Comparison of ENCODE assay signal across 10 cellular contexts in the genomic region with DNA sequence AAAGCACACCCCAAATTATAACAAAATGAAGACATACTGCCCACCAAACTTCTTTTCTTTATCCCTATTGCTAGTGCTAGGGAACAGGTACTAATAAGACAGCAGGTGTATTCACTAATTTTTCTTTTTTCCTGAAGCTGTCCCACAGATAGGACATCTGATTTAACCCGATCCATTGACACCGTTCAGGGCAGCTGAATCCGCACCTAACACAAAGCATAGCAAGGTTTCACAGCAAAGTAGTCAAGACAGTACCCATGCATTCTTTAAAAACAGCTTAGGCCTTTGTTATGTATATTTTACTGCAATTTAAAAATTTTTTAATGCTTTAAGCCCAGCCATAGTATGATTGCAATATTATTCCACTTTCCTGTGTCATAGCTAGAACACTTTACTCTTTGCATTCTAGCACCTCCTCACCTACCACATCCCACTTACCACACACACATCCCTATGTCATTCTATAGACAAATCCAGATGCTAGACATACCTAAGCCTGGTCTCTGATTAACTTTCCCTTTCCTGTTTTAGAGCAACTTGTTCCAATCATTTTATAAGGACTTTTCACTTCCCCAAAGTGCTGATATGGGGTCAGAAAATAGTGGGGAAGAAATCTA. TPM values are rescaled to one million over a fixed set of nuclear protein-coding genes. Genes with fewer than 3 reads are reported as not detected.
DNase-seq lines count a peak whose midpoint lies in the region; ATAC-seq and TF ChIP-seq lines count a peak whose summit lies in the region.
"Had no signal": no experiment of that assay in that cellular context is flagged by ENCODE, and none has a peak within 500 bp of the region (broad histone marks: within the 10 kb centered on the region; RNA-seq: fewer than 3 reads in every experiment).

No MANE protein-coding gene starts in this region.

- TF ChIP-seq EP300 in ovary (IDR thresholded peaks at IDR 0.05): no peak

- BruUV-seq in IMR-90 (replicated peaks; lab: Mats Ljungman, UMichigan): no TSS peak

- H2AK5ac ChIP-seq in IMR-90 (ENCODE audit: low read depth, low read length): no peak overlapping the region

- no peaks in the 10 kb centered on the region for H3K27me3 Mint-ChIP-seq in T-helper 17 cell

- CTCF ChIA-PET in IMR-90 (lab: Yijun Ruan, JAX): no interaction called here

- in situ Hi-C loops in IMR-90 (cut with MboI; ENCODE audit: low sequenced_read_pairs): no loop called here

- H3K4ac ChIP-seq in IMR-90 (ENCODE audit: low read depth, low read length): peak overlapping the region; percentile 23

- H3K14ac ChIP-seq in IMR-90 (replicated peaks; ENCODE audit: low read depth, low read length): peak overlapping the region; percentile 90

- dilution Hi-C loops in IMR-90 (cut with HindIII; ENCODE audit: low sequenced_read_pairs, unreplicated experiment): no loop called here

- H3K4me3 ChIP-seq in IMR-90 (ENCODE audit: insufficient read depth, low read depth, low read length) (no peak overlapping the region), ovary (peak overlapping the region; percentile 8)

- no peak overlapping the region for H3K56ac ChIP-seq in IMR-90 (ENCODE audit: extremely low read depth, insufficient read depth, low read length)

- peaks cover 7% of the 10 kb centered on the region; the same call in 1 of the 2 replicates for H4K20me1 ChIP-seq in IMR-90 (ENCODE audit: insufficient read depth, low read length)

- H3K18ac ChIP-seq in IMR-90 (ENCODE audit: low read depth, low read length): peak overlapping the region; percentile 95

- H2AFZ ChIP-seq in IMR-90 (replicated peaks; ENCODE audit: low read length, poor library complexity): no peak overlapping the region

- peak overlapping the region; percentile 96 for H4K5ac ChIP-seq in IMR-90 (ENCODE audit: low read depth, low read length)

- H3K27ac ChIP-seq in IMR-90 (ENCODE audit: insufficient read depth, low read length) (peak overlapping the region; percentile 28; the same call in 1 of the 2 replicates), cingulate gyrus (ENCODE audit: low read depth, low read length) (peak overlapping the region; percentile 41), ovary (peak overlapping the region in 1 of 2 donors; percentile 70)

- no peaks in the 10 kb centered on the region for H3K9me3 ChIP-seq in IMR-90 (ENCODE audit: control insufficient read depth, insufficient read depth, low read length)
- H3K9me3 ChIP-seq in ovary: no peaks in the 10 kb centered on the region
- no peaks in the 10 kb centered on the region for H3K9me3 ChIP-seq in T-helper 17 cell (ENCODE audit: control insufficient read depth, low read length, poor library complexity, severe bottlenecking)

- H2BK15ac ChIP-seq in IMR-90 (ENCODE audit: low read depth, low read length): no peak overlapping the region

- peaks cover under 1% of the 10 kb centered on the region; the same call in 1 of the 2 replicates for H3K9me1 ChIP-seq in IMR-90 (ENCODE audit: insufficient read depth, low read length)

- DNase-seq in CD1c-positive myeloid dendritic cell (ENCODE audit: extremely low spot score): peak; percentile 34
- peak; percentile 28 for DNase-seq in IMR-90
- no peak for DNase-seq in ovary
- no peak for DNase-seq in islet precursor cell
- no peak for DNase-seq in 8988T
- no peak for DNase-seq in T-helper 17 cell
- DNase-seq: activated T-cell treated with anti-CD3 and anti-CD28 coated beads, Interleukin-2, amount 50 U/mL, for 48 hours; effector CD8-positive, alpha-beta T cell; right cardiac atrium had no signal

- H2BK5ac ChIP-seq in IMR-90 (ENCODE audit: low read depth, low read length, poor library complexity, severe bottlenecking): peak overlapping the region; percentile 93

- no peaks in the 10 kb centered on the region for H3K27me3 ChIP-seq in IMR-90 (ENCODE audit: control insufficient read depth, insufficient read depth, low read length)
- no peaks in the 10 kb centered on the region for H3K27me3 ChIP-seq in ovary

- H3K4me1 Mint-ChIP-seq in T-helper 17 cell: peaks cover 20% of the 10 kb centered on the region

- H3K4me3 Mint-ChIP-seq in T-helper 17 cell: no peak overlapping the region

- no peaks in the 10 kb centered on the region; the same call in 1 of the 2 replicates for H3K36me3 ChIP-seq in IMR-90 (ENCODE audit: control insufficient read depth, insufficient read depth, low read length)
- H3K36me3 ChIP-seq in ovary: no peaks in the 10 kb centered on the region

- no peak overlapping the region; the same call in 1 of the 2 replicates for H2BK120ac ChIP-seq in IMR-90 (ENCODE audit: low read depth, low read length)

- H3K4me1 ChIP-seq in IMR-90 (ENCODE audit: control insufficient read depth, insufficient read depth, low read length) (peaks cover 6% of the 10 kb centered on the region), ovary (ENCODE audit: insufficient read depth) (peaks cover 8% of the 10 kb centered on the region)

- no peaks in the 10 kb centered on the region for H3K36me3 Mint-ChIP-seq in T-helper 17 cell (ENCODE audit: low read depth)

- POLR2A ChIA-PET in IMR-90 (lab: Charles Lee; ENCODE audit: unreplicated experiment): no interaction called here

- TF ChIP-seq CTCF in IMR-90 (conservative IDR thresholded peaks at IDR 0.05; ENCODE audit: low read depth, low read length) (no peak), ovary (IDR thresholded peaks at IDR 0.05) (no peak)

- no peak overlapping the region for H2AK9ac ChIP-seq in IMR-90 (replicated peaks; ENCODE audit: low read depth, low read length, poor library complexity)

- no peak overlapping the region for H3K27ac Mint-ChIP-seq in T-helper 17 cell

- WGBS in IMR-90 (ENCODE audit: extremely low coverage in 2 of 2, insufficient read length in 1 of 2), 2 experiments: no CpG with 5 or more reads among the region's 3 CpGs
- WGBS in ovary, 3 donors: 46 to 57% (median 52%) methylated on average over 3 of the region's 3 CpGs

- TF ChIP-seq POLR2A in IMR-90 (IDR thresholded peaks at IDR 0.05; ENCODE audit: low read depth, low read length): no peak
- TF ChIP-seq POLR2A in ovary (IDR thresholded peaks at IDR 0.05): no peak

- peak overlapping the region; percentile 96 for H3K4me2 ChIP-seq in IMR-90 (ENCODE audit: low read depth, low read length)

- intact Hi-C loops in IMR-90 (cut with micrococcal nuclease): loop anchor here (5.0 kb wide), 1 partner anchor 40 kb away; the partner anchor contains the start of gene GATAD2B
- intact Hi-C loops in ovary (cut with DNase I): no loop called here

- H3K23ac ChIP-seq in IMR-90 (ENCODE audit: low read depth, low read length): peak overlapping the region; percentile 82; the same call in 1 of the 2 replicates

- no peak for TF ChIP-seq RAD21 in IMR-90 (IDR thresholded peaks at IDR 0.05; ENCODE audit: low read length)

- H4K91ac ChIP-seq in IMR-90 (ENCODE audit: insufficient read depth, low read depth, low read length): peak overlapping the region; percentile 70

- peaks cover 10 to 54% of the 10 kb centered on the region in 2 experiments; a peak in 3 of 4 replicates for H3K79me1 ChIP-seq in IMR-90 (ENCODE audit: low read depth in 1 of 2, low read length in 2 of 2)

- peak overlapping the region; percentile 67; the same call in 1 of the 2 replicates for H3K9ac ChIP-seq in IMR-90 (ENCODE audit: low read depth, low read length)

- peak overlapping the region; percentile 67 to 96 for H4K8ac ChIP-seq in IMR-90 (ENCODE audit: low read depth in 2 of 2, low read length in 2 of 2)

- no peak for ATAC-seq in IMR-90 (ENCODE audit: low read depth)
- no peak for ATAC-seq in T-helper 17 cell

- peak overlapping the region; percentile 4; the same call in 1 of the 2 replicates for H2BK20ac ChIP-seq in IMR-90 (ENCODE audit: low read depth, low read length)

TF ChIP-seq in IMR-90, 13 proteins besides CTCF, POLR2A, EP300 and RAD21:
- TF ChIP-seq MXI1 (IDR thresholded peaks at IDR 0.05; ENCODE audit: borderline replicate concordance, low read depth, low read length) (no peak), ELK1 (IDR thresholded peaks at IDR 0.05; ENCODE audit: borderline replicate concordance, low read depth, low read length) (no peak), MAZ (IDR thresholded peaks at IDR 0.05; ENCODE audit: borderline replicate concordance, low read depth, low read length) (no peak), NFE2L2 (IDR thresholded peaks at IDR 0.05; ENCODE audit: low read depth, low read length) (no peak), RCOR1 (IDR thresholded peaks at IDR 0.05; ENCODE audit: insufficient replicate concordance, low read length) (no peak), RFX5 (IDR thresholded peaks at IDR 0.05; ENCODE audit: low read depth, low read length) (no peak), BHLHE40 (IDR thresholded peaks at IDR 0.05; ENCODE audit: low read depth, low read length) (no peak), MAFK (IDR thresholded peaks at IDR 0.05; ENCODE audit: low read depth, low read length) (no peak), USF2 (IDR thresholded peaks at IDR 0.05; ENCODE audit: low read depth, low read length) (no peak), CEBPB (IDR thresholded peaks at IDR 0.05; ENCODE audit: low read depth, low read length) (no peak), CHD1 (IDR thresholded peaks at IDR 0.05; ENCODE audit: low read depth, low read length) (no peak), FOS (IDR thresholded peaks at IDR 0.05; ENCODE audit: low read depth, low read length) (no peak)

RNA-seq across cellular contexts. Expression of gene GATAD2B, which starts 40.4 kb away (rescaled TPM):
- total RNA-seq in IMR-90 (2012; rRNA removed): 3.8 and 5.6 TPM in 2 replicates
- 6.1 and 6.2 TPM in 2 replicates for polyA plus RNA-seq in IMR-90 (2012; rRNA removed)
- polyA plus RNA-seq in IMR-90 (2012; cell fraction: cytosol; rRNA removed): 3.1 and 3.6 TPM in 2 replicates
- 5.0 and 9.7 TPM in 2 replicates for polyA plus RNA-seq in IMR-90 (2012; cell fraction: nucleus; rRNA removed; ENCODE audit: low replicate concordance)
- 10 to 100 TPM; 14.1 to 73.0 (median 58.3) TPM for total RNA-seq in ovary
- polyA plus RNA-seq in ovary: 10 to 100 TPM; 11.2 to 22.0 TPM
- 10 to 100 TPM; 63.3 to 72.9 TPM for total RNA-seq in T-helper 17 cell

Comparison
In these comparisons a context has a peak if more than half of its experiments do, and no peak if none do; other contexts are left out.
1. DNase-seq: peak in CD1c-positive myeloid dendritic cell (single experiment) and IMR-90 (single experiment); none in ovary (0 of 5), islet precursor cell (single experiment), 8988T (single experiment) and T-helper 17 cell (0 of 3).